Comparison of ENCODE assay signal across 31 cellular contexts in the genomic region with DNA sequence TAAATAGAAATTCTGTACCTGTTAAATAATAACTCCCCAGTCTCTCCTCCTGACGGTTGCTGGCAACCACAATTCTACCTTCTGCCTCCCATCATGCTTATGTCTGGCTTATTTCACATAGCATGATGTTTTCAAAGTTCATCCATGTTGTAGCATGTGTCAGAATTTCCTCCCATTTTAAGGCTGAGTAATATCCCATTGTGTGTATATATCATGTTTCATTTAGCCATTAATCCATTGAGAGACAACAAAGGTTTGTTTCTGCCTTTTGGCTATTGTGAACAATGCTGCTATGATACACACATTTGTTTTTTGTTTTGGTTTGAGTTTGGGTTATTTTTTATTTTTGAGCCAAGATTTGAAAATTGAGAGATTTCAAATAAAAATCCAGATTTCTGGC.
"Had no signal": no experiment of that assay in that cellular context is flagged by ENCODE, and none has a peak within 500 bp of the region (broad histone marks: within the 10 kb centered on the region; RNA-seq: fewer than 3 reads in every experiment).

No MANE protein-coding gene starts in this region.

- H3K4me3 ChIP-seq: adrenal gland, body of pancreas, cardiac muscle cell, colonic mucosa had no signal

- H3K27ac ChIP-seq: adrenal gland, body of pancreas, cardiac muscle cell, colonic mucosa, WERI-Rb-1 had no signal

- H3K4me1 ChIP-seq: adrenal gland, body of pancreas, colonic mucosa had no signal

- FAIRE-seq: endometrium, endothelial cell of umbilical vein, frontal cortex had no signal

- H3K9me3 ChIP-seq: adrenal gland, body of pancreas, colonic mucosa had no signal

- DNase-seq: activated B cell treated with CpG ODN at 0.5 μM for 24 hours; activated CD4-positive, alpha-beta memory T cell treated with anti-CD3 and anti-CD28 coated beads for 36 hours; activated CD4-positive, alpha-beta T cell treated with anti-CD3 and anti-CD28 coated beads for 48 hours; activated CD8-positive, alpha-beta memory T cell treated with anti-CD3 and anti-CD28 coated beads, Interleukin-2, amount 10 ng/mL, durations not matched to agents 7 days and 5 days; activated CD8-positive, alpha-beta memory T cell treated with anti-CD3 and anti-CD28 coated beads, Interleukin-2, amount 50 U/mL, for 4 hours; activated CD8-positive, alpha-beta T cell treated with anti-CD3 and anti-CD28 coated beads, Interleukin-2, amount 10 ng/mL, durations not matched to agents 7 days and 5 days; activated effector memory CD4-positive, alpha-beta T cell treated with anti-CD3 and anti-CD28 coated beads, Interleukin-2, amount 50 U/mL, for 16 hours; activated naive CD4-positive, alpha-beta T cell treated with anti-CD3 and anti-CD28 coated beads for 36 hours; activated naive CD8-positive, alpha-beta T cell treated with anti-CD3 and anti-CD28 coated beads for 36 hours; activated naive CD8-positive, alpha-beta T cell treated with anti-CD3 and anti-CD28 coated beads, Interleukin-2, amount 50 U/mL, for 24 hours; activated T-cell treated with anti-CD3 and anti-CD28 coated beads, Interleukin-2, amount 50 U/mL, for 1 hour; activated T-cell treated with anti-CD3 and anti-CD28 coated beads, Interleukin-2, amount 50 U/mL, for 48 hours; adrenal gland; amygdala; aorta; body of pancreas; central memory CD4-positive, alpha-beta T cell; cerebellar nuclear complex; colonic mucosa; effector CD8-positive, alpha-beta T cell; foreskin fibroblast; head of caudate nucleus; T-helper 17 cell; T1000; WERI-Rb-1 had no signal

- H3K27me3 ChIP-seq: adrenal gland, body of pancreas, cardiac muscle cell, colonic mucosa had no signal

- H3K36me3 ChIP-seq: adrenal gland, cardiac muscle cell, colonic mucosa, WERI-Rb-1 had no signal

- ATAC-seq: activated CD4-positive, CD25-positive, alpha-beta regulatory T cell treated with anti-CD3 and anti-CD28 coated beads, Interleukin-2, amount 50 U/mL, for 24 hours; activated CD8-positive, alpha-beta memory T cell treated with anti-CD3 and anti-CD28 coated beads, Interleukin-2, amount 10 ng/mL, durations not matched to agents 7 days and 5 days; activated CD8-positive, alpha-beta T cell treated with anti-CD3 and anti-CD28 coated beads, Interleukin-2, amount 10 ng/mL, durations not matched to agents 7 days and 5 days; activated naive CD8-positive, alpha-beta T cell treated with anti-CD3 and anti-CD28 coated beads, Interleukin-2, amount 50 U/mL, for 24 hours; body of pancreas; esophagus mucosa; T-helper 17 cell had no signal
